8 cellular contexts compared by ENCODE assay signal in genomic region chr1:16440480-16441311, GRCh38. TPM values are rescaled to one million over a fixed set of nuclear protein-coding genes. Genes with fewer than 3 reads are reported as not detected.
DNase-seq lines count a peak whose midpoint lies in the region; ATAC-seq and TF ChIP-seq lines count a peak whose summit lies in the region.

Gene NECAP2, plus strand, starts transcription at chr1:16440724. Its CDS starts 38 bp downstream, at chr1:16440762.

- peak within 1 kb of the TSS; percentile 93 for H2AFZ ChIP-seq in DND-41 (ENCODE audit: low read depth, low read length)

- peak within 1 kb of the TSS; percentile 93 for H3K27ac Mint-ChIP-seq in activated T-helper 1 cell treated with anti-CD3 and anti-CD28 coated beads, Interleukin-12 subunit alpha, Interleukin-12 subunit beta, Interleukin-2, Interleukin-4 antibody, amounts not matched to agents 30 ng/mL and 10 ng/mL and 1 ng/mL, durations not matched to agents 14 hours and 24 hours and 36 hours
- peak within 1 kb of the TSS; percentile 95 to 98 (median 97) for H3K27ac Mint-ChIP-seq in naive B cell
- peak within 1 kb of the TSS; percentile 96 for H3K27ac Mint-ChIP-seq in stimulated activated effector memory CD8-positive, alpha-beta T cell treated with anti-CD3 and anti-CD28 coated beads, Interleukin-12 subunit alpha, Interleukin-12 subunit beta, amount 100 ng/mL, for 72 hours

- ATAC-seq in DND-41 (ENCODE audit: insufficient read depth, low read depth) (peak; percentile 92), GM21825 (IDR thresholded peaks at IDR 0.05; ENCODE audit: unreplicated experiment) (peak; percentile 85), naive B cell (ENCODE audit: low read depth in 2 of 2) (peak; percentile 87)
- peak; percentile 94 for ATAC-seq in stimulated activated effector memory CD8-positive, alpha-beta T cell treated with anti-CD3 and anti-CD28 coated beads, Interleukin-12 subunit alpha, Interleukin-12 subunit beta, amount 100 ng/mL, for 72 hours

- TF ChIP-seq CTCF in DND-41 (IDR thresholded peaks at IDR 0.05; ENCODE audit: borderline replicate concordance, extremely low read depth, low read length, poor library complexity, severe bottlenecking) (peak; percentile 94), LNCAP (IDR thresholded peaks at IDR 0.05) (peak; percentile 60; the same call in 1 of the 2 replicates)

- peak within 1 kb of the TSS; percentile 88 to 95 for H3K4me3 ChIP-seq in DND-41 (ENCODE audit: low read depth in 1 of 2, low read length in 2 of 2)

- no peaks in the 10 kb centered on the region for H3K9me3 Mint-ChIP-seq in activated T-helper 1 cell treated with anti-CD3 and anti-CD28 coated beads, Interleukin-12 subunit alpha, Interleukin-12 subunit beta, Interleukin-2, Interleukin-4 antibody, amounts not matched to agents 30 ng/mL and 10 ng/mL and 1 ng/mL, durations not matched to agents 14 hours and 24 hours and 36 hours
- H3K9me3 Mint-ChIP-seq in naive B cell, result no peaks in the 10 kb centered on the region
- H3K9me3 Mint-ChIP-seq in stimulated activated effector memory CD8-positive, alpha-beta T cell treated with anti-CD3 and anti-CD28 coated beads, Interleukin-12 subunit alpha, Interleukin-12 subunit beta, amount 100 ng/mL, for 72 hours, result no peaks in the 10 kb centered on the region

- H3K9me3 ChIP-seq in DND-41 (ENCODE audit: insufficient read depth, low read length, severe bottlenecking), result no peaks in the 10 kb centered on the region

- peak; percentile 95 for DNase-seq in DND-41
- peak; percentile 90 for DNase-seq in RPMI7951 (ENCODE audit: low read depth)
- peak; percentile 89 for DNase-seq in activated T-helper 1 cell treated with anti-CD3 and anti-CD28 coated beads, Interleukin-12 subunit alpha, Interleukin-12 subunit beta, Interleukin-2, Interleukin-4 antibody, amounts not matched to agents 30 ng/mL and 10 ng/mL and 1 ng/mL, durations not matched to agents 14 hours and 24 hours and 36 hours (ENCODE audit: low spot score)
- peak; percentile 88 for DNase-seq in fibroblast of gingiva (ENCODE audit: low read depth)
- DNase-seq in naive B cell, result peak; percentile 89
- peak; percentile 97 to 99 for DNase-seq in stimulated activated effector memory CD8-positive, alpha-beta T cell treated with anti-CD3 and anti-CD28 coated beads, Interleukin-12 subunit alpha, Interleukin-12 subunit beta, amount 100 ng/mL, for 72 hours (ENCODE audit: low spot score in 2 of 2)

- no peaks in the 10 kb centered on the region for H3K27me3 ChIP-seq in DND-41 (ENCODE audit: insufficient read depth, low read length, poor library complexity)

- H3K4me3 Mint-ChIP-seq in activated T-helper 1 cell treated with anti-CD3 and anti-CD28 coated beads, Interleukin-12 subunit alpha, Interleukin-12 subunit beta, Interleukin-2, Interleukin-4 antibody, amounts not matched to agents 30 ng/mL and 10 ng/mL and 1 ng/mL, durations not matched to agents 14 hours and 24 hours and 36 hours, result peak within 1 kb of the TSS; percentile 95
- H3K4me3 Mint-ChIP-seq in naive B cell, result peak within 1 kb of the TSS; percentile 88 to 99 (median 94)
- H3K4me3 Mint-ChIP-seq in stimulated activated effector memory CD8-positive, alpha-beta T cell treated with anti-CD3 and anti-CD28 coated beads, Interleukin-12 subunit alpha, Interleukin-12 subunit beta, amount 100 ng/mL, for 72 hours, result peak within 1 kb of the TSS; percentile 87

- H3K36me3 Mint-ChIP-seq in activated T-helper 1 cell treated with anti-CD3 and anti-CD28 coated beads, Interleukin-12 subunit alpha, Interleukin-12 subunit beta, Interleukin-2, Interleukin-4 antibody, amounts not matched to agents 30 ng/mL and 10 ng/mL and 1 ng/mL, durations not matched to agents 14 hours and 24 hours and 36 hours (ENCODE audit: low read depth), result peaks cover 10% of the 10 kb centered on the region
- peaks cover 7 to 8% of the 10 kb centered on the region in 2 donors for H3K36me3 Mint-ChIP-seq in naive B cell
- peaks cover 52% of the 10 kb centered on the region for H3K36me3 Mint-ChIP-seq in stimulated activated effector memory CD8-positive, alpha-beta T cell treated with anti-CD3 and anti-CD28 coated beads, Interleukin-12 subunit alpha, Interleukin-12 subunit beta, amount 100 ng/mL, for 72 hours

- H3K27ac ChIP-seq in DND-41 (ENCODE audit: low read length), result peak within 1 kb of the TSS; percentile 91

- H3K4me1 Mint-ChIP-seq in activated T-helper 1 cell treated with anti-CD3 and anti-CD28 coated beads, Interleukin-12 subunit alpha, Interleukin-12 subunit beta, Interleukin-2, Interleukin-4 antibody, amounts not matched to agents 30 ng/mL and 10 ng/mL and 1 ng/mL, durations not matched to agents 14 hours and 24 hours and 36 hours (ENCODE audit: low read depth), result peaks cover 33% of the 10 kb centered on the region
- H3K4me1 Mint-ChIP-seq in naive B cell, result peaks cover 21 to 41% (median 35%) of the 10 kb centered on the region in 3 donors
- peaks cover 31% of the 10 kb centered on the region for H3K4me1 Mint-ChIP-seq in stimulated activated effector memory CD8-positive, alpha-beta T cell treated with anti-CD3 and anti-CD28 coated beads, Interleukin-12 subunit alpha, Interleukin-12 subunit beta, amount 100 ng/mL, for 72 hours

- intact Hi-C loops in activated T-helper 1 cell treated with anti-CD3 and anti-CD28 coated beads, Interleukin-12 subunit alpha, Interleukin-12 subunit beta, Interleukin-2, Interleukin-4 antibody, amounts not matched to agents 30 ng/mL and 10 ng/mL and 1 ng/mL, durations not matched to agents 14 hours and 24 hours and 36 hours (cut with micrococcal nuclease), result loop anchor here (1.0 to 5.0 kb wide), 10 partner anchors 20 to 467 kb away; partner anchors contain the start of genes CPLANE2, FBXO42, RNU1-1 and SZRD1

- H3K79me2 ChIP-seq in DND-41 (ENCODE audit: insufficient read depth, low read length), result peaks cover 45% of the 10 kb centered on the region

- peaks cover 24% of the 10 kb centered on the region for H3K4me1 ChIP-seq in DND-41 (ENCODE audit: insufficient read depth, low read length)

- H3K27me3 Mint-ChIP-seq in activated T-helper 1 cell treated with anti-CD3 and anti-CD28 coated beads, Interleukin-12 subunit alpha, Interleukin-12 subunit beta, Interleukin-2, Interleukin-4 antibody, amounts not matched to agents 30 ng/mL and 10 ng/mL and 1 ng/mL, durations not matched to agents 14 hours and 24 hours and 36 hours (ENCODE audit: insufficient read depth), result no peaks in the 10 kb centered on the region
- H3K27me3 Mint-ChIP-seq in naive B cell, result no peaks in the 10 kb centered on the region

- peak within 1 kb of the TSS; percentile 88 for H3K9ac ChIP-seq in DND-41 (ENCODE audit: low read depth, low read length)

- peaks cover 7% of the 10 kb centered on the region for H4K20me1 ChIP-seq in DND-41 (ENCODE audit: insufficient read depth, low read length)

- peak within 1 kb of the TSS; percentile 90 for H3K4me2 ChIP-seq in DND-41 (ENCODE audit: insufficient read depth, low read length)

- peaks cover 36% of the 10 kb centered on the region for H3K36me3 ChIP-seq in DND-41 (ENCODE audit: insufficient read depth, low read length)

RNA-seq across cellular contexts. Expression of gene NECAP2, which starts in this region (rescaled TPM):
- 88.9 and 102 TPM in 2 replicates for total RNA-seq in RPMI7951 (2014; rRNA removed; shearing (Covaris generic))
- 79.9 and 81.9 TPM in 2 replicates for total RNA-seq in activated T-helper 1 cell treated with anti-CD3 and anti-CD28 coated beads, Interleukin-12 subunit alpha, Interleukin-12 subunit beta, Interleukin-2, Interleukin-4 antibody, amounts not matched to agents 30 ng/mL and 10 ng/mL and 1 ng/mL, durations not matched to agents 14 hours and 24 hours and 36 hours
- polyA plus RNA-seq in naive B cell (ENCODE audit: low read depth in 6 of 6), result 100 to 1,000 TPM; 103 to 152 (median 134) TPM

Comparison
In these comparisons a context has a peak if more than half of its experiments do, and no peak if none do; other contexts are left out.
1. Peak in every context shown above with its lines: DNase-seq, ATAC-seq, H3K4me3 ChIP-seq and H3K27ac ChIP-seq.